In the genomic region with DNA sequence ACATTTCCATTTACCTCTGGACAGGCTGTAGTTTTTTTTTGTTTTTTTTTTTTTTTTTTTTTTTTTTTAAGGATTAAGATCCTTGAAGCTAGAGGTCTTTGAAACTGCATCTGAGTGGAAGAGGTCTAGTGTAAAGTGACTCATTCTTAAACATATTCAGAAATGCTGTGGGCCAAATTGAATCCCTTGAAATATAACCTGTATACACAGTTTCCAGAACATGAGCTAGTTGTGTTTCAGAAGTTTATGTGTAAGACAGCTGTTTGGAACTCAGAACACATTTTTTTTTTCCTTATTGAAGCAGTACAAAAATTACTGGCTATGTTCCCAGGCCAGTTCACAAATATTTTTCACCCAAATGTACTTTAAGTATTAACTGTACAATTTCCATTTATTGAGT, we compare ENCODE assay signal across 18 cellular contexts.
DNase-seq lines count a peak whose midpoint lies in the region; ATAC-seq and TF ChIP-seq lines count a peak whose summit lies in the region.
"Had no signal": no experiment of that assay in that cellular context is flagged by ENCODE, and none has a peak within 500 bp of the region (broad histone marks: within the 10 kb centered on the region; RNA-seq: fewer than 3 reads in every experiment).

No MANE protein-coding gene starts in this region.

- no peak for DNase-seq in Right ventricle myocardium superior
- no peak for DNase-seq in heart left ventricle
- DNase-seq in astrocyte of the hippocampus (ENCODE audit: low read depth, low spot score): peak; percentile 56
- DNase-seq in hippocampal formation (lab: John Stamatoyannopoulos, UW): no peak
- no peak for DNase-seq in glutamatergic neuron
- DNase-seq: activated naive CD8-positive, alpha-beta T cell treated with anti-CD3 and anti-CD28 coated beads for 36 hours; activated T-cell treated with anti-CD3 and anti-CD28 coated beads, Interleukin-2, amount 50 U/mL, for 4 hours; COR-L47; endodermal cell; head of caudate nucleus; kidney; NCI-H345; occipital lobe; stimulated activated naive CD4-positive, alpha-beta T cell; trophoblast cell had no signal

- TF ChIP-seq CTCF in heart left ventricle (IDR thresholded peaks at IDR 0.05) (no peak), gastroesophageal sphincter (IDR thresholded peaks at IDR 0.05) (no peak), glutamatergic neuron (IDR thresholded peaks at IDR 0.05; ENCODE audit: partially characterized antibody, unreplicated experiment) (no peak)

- no peaks in the 10 kb centered on the region for H3K27me3 Mint-ChIP-seq in glutamatergic neuron (ENCODE audit: unreplicated experiment)
- H3K27me3 Mint-ChIP-seq: activated naive CD8-positive, alpha-beta T cell treated with anti-CD3 and anti-CD28 coated beads for 36 hours had no signal

- no peaks in the 10 kb centered on the region for H3K36me3 Mint-ChIP-seq in glutamatergic neuron (ENCODE audit: unreplicated experiment)
- H3K36me3 Mint-ChIP-seq: activated naive CD8-positive, alpha-beta T cell treated with anti-CD3 and anti-CD28 coated beads for 36 hours had no signal

- TF ChIP-seq POLR2A in heart left ventricle (IDR thresholded peaks at IDR 0.05) (no peak), gastroesophageal sphincter (IDR thresholded peaks at IDR 0.05) (no peak)

- no peaks in the 10 kb centered on the region for H3K4me1 Mint-ChIP-seq in glutamatergic neuron (ENCODE audit: low read depth, unreplicated experiment)
- H3K4me1 Mint-ChIP-seq: activated naive CD8-positive, alpha-beta T cell treated with anti-CD3 and anti-CD28 coated beads for 36 hours had no signal

- H3K27ac Mint-ChIP-seq in glutamatergic neuron (ENCODE audit: unreplicated experiment): no peak overlapping the region
- H3K27ac Mint-ChIP-seq: activated naive CD8-positive, alpha-beta T cell treated with anti-CD3 and anti-CD28 coated beads for 36 hours; endodermal cell had no signal

- no peak overlapping the region for H3K4me3 Mint-ChIP-seq in glutamatergic neuron (ENCODE audit: unreplicated experiment)
- H3K4me3 Mint-ChIP-seq: activated naive CD8-positive, alpha-beta T cell treated with anti-CD3 and anti-CD28 coated beads for 36 hours; activated T-cell treated with anti-CD3 and anti-CD28 coated beads, Interleukin-2, amount 50 U/mL, for 4 hours; endodermal cell had no signal

- no peaks in the 10 kb centered on the region for H3K9me3 ChIP-seq in heart left ventricle
- H3K9me3 ChIP-seq in gastroesophageal sphincter: no peaks in the 10 kb centered on the region

- ATAC-seq in Right ventricle myocardium superior (ENCODE audit: poor library complexity) (peak; percentile 20), heart left ventricle (no peak), gastroesophageal sphincter (peak; percentile 60), GM21529 (IDR thresholded peaks at IDR 0.05; ENCODE audit: unreplicated experiment) (no peak), HG03469 (IDR thresholded peaks at IDR 0.05; ENCODE audit: unreplicated experiment) (no peak)
- ATAC-seq: activated T-cell treated with anti-CD3 and anti-CD28 coated beads, Interleukin-2, amount 50 U/mL, for 4 hours had no signal

- intact Hi-C loops in Right ventricle myocardium superior (cut with DNase I): no loop called here
- intact Hi-C loops in heart left ventricle (cut with DNase I): no loop called here

- no peaks in the 10 kb centered on the region for H3K27me3 ChIP-seq in heart left ventricle
- no peaks in the 10 kb centered on the region for H3K27me3 ChIP-seq in gastroesophageal sphincter

- H3K4me3 ChIP-seq in heart left ventricle: no peak overlapping the region
- no peak overlapping the region for H3K4me3 ChIP-seq in gastroesophageal sphincter

- no peak for TF ChIP-seq EP300 in gastroesophageal sphincter (IDR thresholded peaks at IDR 0.05)

- H3K4me1 ChIP-seq in heart left ventricle (peaks cover 0 to 27% (median 2%) of the 10 kb centered on the region in 12 donors), gastroesophageal sphincter (peaks cover 7 to 60% (median 9%) of the 10 kb centered on the region in 3 donors)

- H3K9me3 Mint-ChIP-seq in glutamatergic neuron (ENCODE audit: unreplicated experiment): no peaks in the 10 kb centered on the region
- H3K9me3 Mint-ChIP-seq: activated naive CD8-positive, alpha-beta T cell treated with anti-CD3 and anti-CD28 coated beads for 36 hours; endodermal cell had no signal

- H3K36me3 ChIP-seq in heart left ventricle (no peaks in the 10 kb centered on the region), gastroesophageal sphincter (no peaks in the 10 kb centered on the region)

- H3K27ac ChIP-seq in heart left ventricle (no peak overlapping the region), gastroesophageal sphincter (peak overlapping the region in 2 of 4 donors; percentile 37 to 54)

Comparison
In these comparisons a context has a peak if more than half of its experiments do, and no peak if none do; other contexts are left out.
1. ATAC-seq: peak in Right ventricle myocardium superior (single experiment) and gastroesophageal sphincter (single experiment); none in heart left ventricle (0 of 4), GM21529 (single experiment) and HG03469 (single experiment).